1 cellular context compared by ENCODE assay signal in the genomic region with DNA sequence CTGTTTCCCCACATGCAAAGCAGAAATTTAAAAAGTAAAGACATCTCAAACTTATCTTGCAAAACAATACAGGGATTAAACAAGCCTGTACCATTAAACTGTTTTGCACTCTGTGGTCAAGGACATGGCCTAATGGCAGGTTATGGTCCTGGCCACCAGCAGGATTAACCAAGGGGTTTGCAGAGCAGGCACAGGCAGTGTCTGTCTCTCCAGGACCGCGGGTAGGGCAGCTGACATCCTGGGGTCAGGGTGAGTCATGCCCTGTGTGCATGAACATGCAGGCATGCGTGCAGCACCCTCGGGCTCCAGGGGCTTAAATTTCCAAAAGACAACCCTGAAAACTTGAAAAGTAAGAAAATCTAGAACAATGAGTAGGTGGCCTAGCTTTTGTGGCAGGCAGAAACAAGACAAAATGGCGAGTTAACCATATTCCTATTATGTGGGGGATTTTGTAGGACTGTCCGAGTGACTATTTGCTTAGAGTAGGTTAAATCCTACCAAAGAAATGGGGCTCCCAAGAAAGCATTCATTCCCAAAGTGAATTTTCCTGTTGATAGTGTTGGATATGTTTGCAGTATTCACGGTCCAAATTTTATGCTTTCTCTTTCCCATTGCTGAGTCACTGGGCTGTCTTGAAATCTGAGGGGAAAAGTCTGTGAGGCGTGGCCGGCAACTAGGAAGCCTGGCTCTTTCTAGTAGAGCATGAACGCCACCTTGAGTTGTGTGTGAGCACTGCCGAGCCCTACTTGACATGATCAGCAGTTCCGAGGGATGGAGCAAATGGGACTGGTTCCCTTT.
A peak's percentile ranks its signal among the peaks of the same experiment; 100 is the strongest.
TF ChIP-seq lines count a peak whose summit lies in the region.

No MANE protein-coding gene starts in this region.

TF ChIP-seq in K562, 482 proteins besides CTCF, POLR2A, EP300 and RAD21 (continued from another document and continues in another):
- TF ChIP-seq, protein P1, sequence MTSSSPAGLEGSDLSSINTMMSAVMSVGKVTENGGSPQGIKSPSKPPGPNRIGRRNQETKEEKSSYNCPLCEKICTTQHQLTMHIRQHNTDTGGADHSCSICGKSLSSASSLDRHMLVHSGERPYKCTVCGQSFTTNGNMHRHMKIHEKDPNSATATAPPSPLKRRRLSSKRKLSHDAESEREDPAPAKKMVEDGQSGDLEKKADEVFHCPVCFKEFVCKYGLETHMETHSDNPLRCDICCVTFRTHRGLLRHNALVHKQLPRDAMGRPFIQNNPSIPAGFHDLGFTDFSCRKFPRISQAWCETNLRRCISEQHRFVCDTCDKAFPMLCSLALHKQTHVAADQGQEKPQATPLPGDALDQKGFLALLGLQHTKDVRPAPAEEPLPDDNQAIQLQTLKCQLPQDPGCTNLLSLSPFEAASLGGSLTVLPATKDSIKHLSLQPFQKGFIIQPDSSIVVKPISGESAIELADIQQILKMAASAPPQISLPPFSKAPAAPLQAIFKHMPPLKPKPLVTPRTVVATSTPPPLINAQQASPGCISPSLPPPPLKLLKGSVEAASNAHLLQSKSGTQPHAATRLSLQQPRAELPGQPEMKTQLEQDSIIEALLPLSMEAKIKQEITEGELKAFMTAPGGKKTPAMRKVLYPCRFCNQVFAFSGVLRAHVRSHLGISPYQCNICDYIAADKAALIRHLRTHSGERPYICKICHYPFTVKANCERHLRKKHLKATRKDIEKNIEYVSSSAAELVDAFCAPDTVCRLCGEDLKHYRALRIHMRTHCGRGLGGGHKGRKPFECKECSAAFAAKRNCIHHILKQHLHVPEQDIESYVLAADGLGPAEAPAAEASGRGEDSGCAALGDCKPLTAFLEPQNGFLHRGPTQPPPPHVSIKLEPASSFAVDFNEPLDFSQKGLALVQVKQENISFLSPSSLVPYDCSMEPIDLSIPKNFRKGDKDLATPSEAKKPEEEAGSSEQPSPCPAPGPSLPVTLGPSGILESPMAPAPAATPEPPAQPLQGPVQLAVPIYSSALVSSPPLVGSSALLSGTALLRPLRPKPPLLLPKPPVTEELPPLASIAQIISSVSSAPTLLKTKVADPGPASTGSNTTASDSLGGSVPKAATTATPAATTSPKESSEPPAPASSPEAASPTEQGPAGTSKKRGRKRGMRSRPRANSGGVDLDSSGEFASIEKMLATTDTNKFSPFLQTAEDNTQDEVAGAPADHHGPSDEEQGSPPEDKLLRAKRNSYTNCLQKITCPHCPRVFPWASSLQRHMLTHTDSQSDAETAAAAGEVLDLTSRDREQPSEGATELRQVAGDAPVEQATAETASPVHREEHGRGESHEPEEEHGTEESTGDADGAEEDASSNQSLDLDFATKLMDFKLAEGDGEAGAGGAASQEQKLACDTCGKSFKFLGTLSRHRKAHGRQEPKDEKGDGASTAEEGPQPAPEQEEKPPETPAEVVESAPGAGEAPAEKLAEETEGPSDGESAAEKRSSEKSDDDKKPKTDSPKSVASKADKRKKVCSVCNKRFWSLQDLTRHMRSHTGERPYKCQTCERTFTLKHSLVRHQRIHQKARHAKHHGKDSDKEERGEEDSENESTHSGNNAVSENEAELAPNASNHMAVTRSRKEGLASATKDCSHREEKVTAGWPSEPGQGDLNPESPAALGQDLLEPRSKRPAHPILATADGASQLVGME (CRISPR knock-in tag; IDR thresholded peaks at IDR 0.05): no peak
- TF ChIP-seq, protein P2, sequence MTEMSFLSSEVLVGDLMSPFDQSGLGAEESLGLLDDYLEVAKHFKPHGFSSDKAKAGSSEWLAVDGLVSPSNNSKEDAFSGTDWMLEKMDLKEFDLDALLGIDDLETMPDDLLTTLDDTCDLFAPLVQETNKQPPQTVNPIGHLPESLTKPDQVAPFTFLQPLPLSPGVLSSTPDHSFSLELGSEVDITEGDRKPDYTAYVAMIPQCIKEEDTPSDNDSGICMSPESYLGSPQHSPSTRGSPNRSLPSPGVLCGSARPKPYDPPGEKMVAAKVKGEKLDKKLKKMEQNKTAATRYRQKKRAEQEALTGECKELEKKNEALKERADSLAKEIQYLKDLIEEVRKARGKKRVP (CRISPR knock-in tag; IDR thresholded peaks at IDR 0.05): no peak
- TF ChIP-seq, protein P3, sequence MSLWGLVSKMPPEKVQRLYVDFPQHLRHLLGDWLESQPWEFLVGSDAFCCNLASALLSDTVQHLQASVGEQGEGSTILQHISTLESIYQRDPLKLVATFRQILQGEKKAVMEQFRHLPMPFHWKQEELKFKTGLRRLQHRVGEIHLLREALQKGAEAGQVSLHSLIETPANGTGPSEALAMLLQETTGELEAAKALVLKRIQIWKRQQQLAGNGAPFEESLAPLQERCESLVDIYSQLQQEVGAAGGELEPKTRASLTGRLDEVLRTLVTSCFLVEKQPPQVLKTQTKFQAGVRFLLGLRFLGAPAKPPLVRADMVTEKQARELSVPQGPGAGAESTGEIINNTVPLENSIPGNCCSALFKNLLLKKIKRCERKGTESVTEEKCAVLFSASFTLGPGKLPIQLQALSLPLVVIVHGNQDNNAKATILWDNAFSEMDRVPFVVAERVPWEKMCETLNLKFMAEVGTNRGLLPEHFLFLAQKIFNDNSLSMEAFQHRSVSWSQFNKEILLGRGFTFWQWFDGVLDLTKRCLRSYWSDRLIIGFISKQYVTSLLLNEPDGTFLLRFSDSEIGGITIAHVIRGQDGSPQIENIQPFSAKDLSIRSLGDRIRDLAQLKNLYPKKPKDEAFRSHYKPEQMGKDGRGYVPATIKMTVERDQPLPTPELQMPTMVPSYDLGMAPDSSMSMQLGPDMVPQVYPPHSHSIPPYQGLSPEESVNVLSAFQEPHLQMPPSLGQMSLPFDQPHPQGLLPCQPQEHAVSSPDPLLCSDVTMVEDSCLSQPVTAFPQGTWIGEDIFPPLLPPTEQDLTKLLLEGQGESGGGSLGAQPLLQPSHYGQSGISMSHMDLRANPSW (CRISPR knock-in tag; IDR thresholded peaks at IDR 0.05): no peak
- TF ChIP-seq, protein P4, sequence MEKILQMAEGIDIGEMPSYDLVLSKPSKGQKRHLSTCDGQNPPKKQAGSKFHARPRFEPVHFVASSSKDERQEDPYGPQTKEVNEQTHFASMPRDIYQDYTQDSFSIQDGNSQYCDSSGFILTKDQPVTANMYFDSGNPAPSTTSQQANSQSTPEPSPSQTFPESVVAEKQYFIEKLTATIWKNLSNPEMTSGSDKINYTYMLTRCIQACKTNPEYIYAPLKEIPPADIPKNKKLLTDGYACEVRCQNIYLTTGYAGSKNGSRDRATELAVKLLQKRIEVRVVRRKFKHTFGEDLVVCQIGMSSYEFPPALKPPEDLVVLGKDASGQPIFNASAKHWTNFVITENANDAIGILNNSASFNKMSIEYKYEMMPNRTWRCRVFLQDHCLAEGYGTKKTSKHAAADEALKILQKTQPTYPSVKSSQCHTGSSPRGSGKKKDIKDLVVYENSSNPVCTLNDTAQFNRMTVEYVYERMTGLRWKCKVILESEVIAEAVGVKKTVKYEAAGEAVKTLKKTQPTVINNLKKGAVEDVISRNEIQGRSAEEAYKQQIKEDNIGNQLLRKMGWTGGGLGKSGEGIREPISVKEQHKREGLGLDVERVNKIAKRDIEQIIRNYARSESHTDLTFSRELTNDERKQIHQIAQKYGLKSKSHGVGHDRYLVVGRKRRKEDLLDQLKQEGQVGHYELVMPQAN (IDR thresholded peaks at IDR 0.05; ENCODE audit: borderline replicate concordance): no peak
- TF ChIP-seq, protein P5, sequence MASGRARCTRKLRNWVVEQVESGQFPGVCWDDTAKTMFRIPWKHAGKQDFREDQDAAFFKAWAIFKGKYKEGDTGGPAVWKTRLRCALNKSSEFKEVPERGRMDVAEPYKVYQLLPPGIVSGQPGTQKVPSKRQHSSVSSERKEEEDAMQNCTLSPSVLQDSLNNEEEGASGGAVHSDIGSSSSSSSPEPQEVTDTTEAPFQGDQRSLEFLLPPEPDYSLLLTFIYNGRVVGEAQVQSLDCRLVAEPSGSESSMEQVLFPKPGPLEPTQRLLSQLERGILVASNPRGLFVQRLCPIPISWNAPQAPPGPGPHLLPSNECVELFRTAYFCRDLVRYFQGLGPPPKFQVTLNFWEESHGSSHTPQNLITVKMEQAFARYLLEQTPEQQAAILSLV (tag; IDR thresholded peaks at IDR 0.05): no peak
- TF ChIP-seq TFAM (CRISPR knock-in tag; conservative IDR thresholded peaks at IDR 0.05): no peak
- peak; percentile 49 for TF ChIP-seq ARID1B (IDR thresholded peaks at IDR 0.05)
- TF ChIP-seq ZNF3 (CRISPR knock-in tag; IDR thresholded peaks at IDR 0.05): no peak
- no peak for TF ChIP-seq THRAP3 (IDR thresholded peaks at IDR 0.05; ENCODE audit: borderline replicate concordance)
- no peak for TF ChIP-seq ZC3H8 (IDR thresholded peaks at IDR 0.05)
- TF ChIP-seq HLTF (IDR thresholded peaks at IDR 0.05): no peak
- no peak for TF ChIP-seq POU5F1 (IDR thresholded peaks at IDR 0.05; ENCODE audit: borderline replicate concordance, low read depth, low read length, partially characterized antibody)
- TF ChIP-seq RBM15 (IDR thresholded peaks at IDR 0.05; ENCODE audit: insufficient read depth, low read length): no peak
- no peak for TF ChIP-seq ZFP36 (IDR thresholded peaks at IDR 0.05; ENCODE audit: low read depth, low read length, partially characterized antibody)
- no peak for TF ChIP-seq NFXL1 (CRISPR knock-in tag; IDR thresholded peaks at IDR 0.05)
- TF ChIP-seq SP2 (IDR thresholded peaks at IDR 0.05; ENCODE audit: extremely low read depth, low read depth, low read length, poor library complexity, severe bottlenecking): no peak
- no peak for TF ChIP-seq ZFP1 (CRISPR knock-in tag; IDR thresholded peaks at IDR 0.05)
- TF ChIP-seq, protein P6, sequence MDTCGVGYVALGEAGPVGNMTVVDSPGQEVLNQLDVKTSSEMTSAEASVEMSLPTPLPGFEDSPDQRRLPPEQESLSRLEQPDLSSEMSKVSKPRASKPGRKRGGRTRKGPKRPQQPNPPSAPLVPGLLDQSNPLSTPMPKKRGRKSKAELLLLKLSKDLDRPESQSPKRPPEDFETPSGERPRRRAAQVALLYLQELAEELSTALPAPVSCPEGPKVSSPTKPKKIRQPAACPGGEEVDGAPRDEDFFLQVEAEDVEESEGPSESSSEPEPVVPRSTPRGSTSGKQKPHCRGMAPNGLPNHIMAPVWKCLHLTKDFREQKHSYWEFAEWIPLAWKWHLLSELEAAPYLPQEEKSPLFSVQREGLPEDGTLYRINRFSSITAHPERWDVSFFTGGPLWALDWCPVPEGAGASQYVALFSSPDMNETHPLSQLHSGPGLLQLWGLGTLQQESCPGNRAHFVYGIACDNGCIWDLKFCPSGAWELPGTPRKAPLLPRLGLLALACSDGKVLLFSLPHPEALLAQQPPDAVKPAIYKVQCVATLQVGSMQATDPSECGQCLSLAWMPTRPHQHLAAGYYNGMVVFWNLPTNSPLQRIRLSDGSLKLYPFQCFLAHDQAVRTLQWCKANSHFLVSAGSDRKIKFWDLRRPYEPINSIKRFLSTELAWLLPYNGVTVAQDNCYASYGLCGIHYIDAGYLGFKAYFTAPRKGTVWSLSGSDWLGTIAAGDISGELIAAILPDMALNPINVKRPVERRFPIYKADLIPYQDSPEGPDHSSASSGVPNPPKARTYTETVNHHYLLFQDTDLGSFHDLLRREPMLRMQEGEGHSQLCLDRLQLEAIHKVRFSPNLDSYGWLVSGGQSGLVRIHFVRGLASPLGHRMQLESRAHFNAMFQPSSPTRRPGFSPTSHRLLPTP (IDR thresholded peaks at IDR 0.05; ENCODE audit: borderline replicate concordance, extremely low read depth, insufficient read length): no peak
- TF ChIP-seq, protein P7, sequence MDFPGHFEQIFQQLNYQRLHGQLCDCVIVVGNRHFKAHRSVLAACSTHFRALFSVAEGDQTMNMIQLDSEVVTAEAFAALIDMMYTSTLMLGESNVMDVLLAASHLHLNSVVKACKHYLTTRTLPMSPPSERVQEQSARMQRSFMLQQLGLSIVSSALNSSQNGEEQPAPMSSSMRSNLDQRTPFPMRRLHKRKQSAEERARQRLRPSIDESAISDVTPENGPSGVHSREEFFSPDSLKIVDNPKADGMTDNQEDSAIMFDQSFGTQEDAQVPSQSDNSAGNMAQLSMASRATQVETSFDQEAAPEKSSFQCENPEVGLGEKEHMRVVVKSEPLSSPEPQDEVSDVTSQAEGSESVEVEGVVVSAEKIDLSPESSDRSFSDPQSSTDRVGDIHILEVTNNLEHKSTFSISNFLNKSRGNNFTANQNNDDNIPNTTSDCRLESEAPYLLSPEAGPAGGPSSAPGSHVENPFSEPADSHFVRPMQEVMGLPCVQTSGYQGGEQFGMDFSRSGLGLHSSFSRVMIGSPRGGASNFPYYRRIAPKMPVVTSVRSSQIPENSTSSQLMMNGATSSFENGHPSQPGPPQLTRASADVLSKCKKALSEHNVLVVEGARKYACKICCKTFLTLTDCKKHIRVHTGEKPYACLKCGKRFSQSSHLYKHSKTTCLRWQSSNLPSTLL (IDR thresholded peaks at IDR 0.05): no peak
- no peak for TF ChIP-seq RFX7 (CRISPR knock-in tag; IDR thresholded peaks at IDR 0.05)
- no peak for TF ChIP-seq ZNF134 (CRISPR knock-in tag; conservative IDR thresholded peaks at IDR 0.05)
- TF ChIP-seq, protein P8, sequence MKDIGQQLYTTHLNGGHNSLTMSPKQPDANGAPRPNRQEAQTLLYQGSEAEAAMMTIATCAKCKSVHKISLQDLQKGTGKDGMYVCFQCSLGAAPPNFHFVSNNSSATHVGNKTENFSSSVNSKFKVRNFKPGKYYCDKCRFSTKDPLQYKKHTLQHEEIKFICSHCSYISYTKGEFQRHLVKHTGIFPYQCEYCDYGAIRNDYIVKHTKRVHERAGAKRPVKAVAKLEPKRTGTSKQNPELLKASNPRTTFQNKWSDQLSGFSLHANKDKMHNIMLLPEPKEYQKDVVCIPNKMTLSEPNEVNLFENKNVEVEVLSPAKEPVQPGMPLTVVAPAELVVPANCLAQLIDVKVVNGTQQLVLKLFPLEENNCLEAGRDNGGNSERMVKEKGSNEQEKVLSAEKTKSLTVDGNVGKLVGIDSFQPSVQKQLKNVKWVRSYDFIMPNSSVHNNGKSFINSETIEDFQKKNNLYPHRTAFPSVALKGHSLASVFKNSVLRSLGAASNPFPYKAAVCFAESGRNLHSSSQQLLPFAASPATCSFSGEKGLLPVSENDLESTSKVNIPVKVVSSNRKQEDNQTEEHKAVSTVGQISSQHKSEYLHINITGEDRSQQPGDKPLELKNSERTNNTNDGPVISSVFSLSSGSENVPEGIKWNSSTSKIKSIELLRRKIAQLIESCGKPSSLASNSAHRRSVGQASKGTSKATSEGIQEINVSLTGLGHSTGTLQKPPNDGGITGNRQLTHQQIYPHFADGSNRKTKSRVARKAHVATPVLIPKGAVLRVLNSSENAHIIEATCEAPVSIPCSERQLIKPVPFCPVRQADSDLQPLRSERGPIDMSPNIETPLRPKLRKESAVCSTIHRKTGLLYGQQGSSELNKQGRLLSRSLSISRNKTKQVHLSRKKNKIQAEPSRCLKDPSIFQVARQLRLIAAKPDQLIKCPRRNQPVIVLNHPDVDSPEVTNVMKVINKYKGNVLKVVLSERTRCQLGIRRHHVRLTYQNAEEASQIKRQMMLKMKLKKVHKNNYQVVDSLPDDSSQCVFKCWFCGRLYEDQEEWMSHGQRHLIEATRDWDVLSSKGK (CRISPR knock-in tag; IDR thresholded peaks at IDR 0.05): no peak
- no peak for TF ChIP-seq FUS (optimal IDR thresholded peaks at IDR 0.05; ENCODE audit: low read depth, low read length)
- TF ChIP-seq NCOA1 (IDR thresholded peaks at IDR 0.05; ENCODE audit: low read depth): no peak
- TF ChIP-seq MECOM (CRISPR knock-in tag; IDR thresholded peaks at IDR 0.05): no peak
- TF ChIP-seq PYGO2 (tag; IDR thresholded peaks at IDR 0.05): no peak
- TF ChIP-seq YBX1 (IDR thresholded peaks at IDR 0.05): no peak
- TF ChIP-seq GATAD2B (IDR thresholded peaks at IDR 0.05; ENCODE audit: borderline replicate concordance): no peak
- TF ChIP-seq ZNF778 (CRISPR knock-in tag; IDR thresholded peaks at IDR 0.05): no peak
- TF ChIP-seq TAF7 (tag; IDR thresholded peaks at IDR 0.05): no peak
- no peak for TF ChIP-seq RBM14 (IDR thresholded peaks at IDR 0.05; ENCODE audit: borderline replicate concordance, insufficient read depth, low read depth, low read length)
- TF ChIP-seq ZNF121 (CRISPR knock-in tag; conservative IDR thresholded peaks at IDR 0.05): no peak
- no peak for TF ChIP-seq ZKSCAN3 (CRISPR knock-in tag; IDR thresholded peaks at IDR 0.05)
